In genomic region chr19:41298327-41298964, GRCh38 we compare ENCODE assay signal across 9 cellular contexts. TPM values are rescaled to one million over a fixed set of nuclear protein-coding genes. Genes with fewer than 3 reads are reported as not detected.
DNase-seq lines count a peak whose midpoint lies in the region; ATAC-seq and TF ChIP-seq lines count a peak whose summit lies in the region.
"Had no signal": no experiment of that assay in that cellular context is flagged by ENCODE, and none has a peak within 500 bp of the region (broad histone marks: within the 10 kb centered on the region; RNA-seq: fewer than 3 reads in every experiment).

No MANE protein-coding gene starts in this region.

- peaks cover 8% of the 10 kb centered on the region for H3K36me3 Mint-ChIP-seq in IgD-negative memory B cell

- peak overlapping the region; percentile 44 to 91 (median 83) for H3K4me3 Mint-ChIP-seq in IgD-negative memory B cell

- no peak for TF ChIP-seq CTCF in GM06990 (IDR thresholded peaks at IDR 0.05; ENCODE audit: insufficient read depth, low read length, poor library complexity, severe bottlenecking)

- ATAC-seq in right cardiac atrium, result peak; percentile 85 to 91

- H3K36me3 ChIP-seq in GM06990 (ENCODE audit: control insufficient read depth, insufficient read depth, low read length) (peaks cover 37% of the 10 kb centered on the region), adipocyte (ENCODE audit: control insufficient read depth, insufficient read depth, low read length, severe bottlenecking) (peaks cover 87% of the 10 kb centered on the region)

- H3K9me3 ChIP-seq in adipocyte (ENCODE audit: control insufficient read depth, low read length), result no peaks in the 10 kb centered on the region
- no peaks in the 10 kb centered on the region for H3K9me3 ChIP-seq in right cardiac atrium (ENCODE audit: control insufficient read depth, low read length)

- H3K27ac Mint-ChIP-seq in IgD-negative memory B cell, result peak overlapping the region; percentile 96 to 100 (median 100)

- H3K27me3 ChIP-seq in GM06990 (replicated peaks; ENCODE audit: control insufficient read depth, insufficient read depth, low read length) (no peaks in the 10 kb centered on the region), adipocyte (replicated peaks; ENCODE audit: control insufficient read depth, insufficient read depth, low read length) (no peaks in the 10 kb centered on the region), right cardiac atrium (ENCODE audit: control insufficient read depth, insufficient read depth) (no peaks in the 10 kb centered on the region)

- intact Hi-C loops in right cardiac atrium (cut with DNase I), result no loop called here

- H3K27me3 Mint-ChIP-seq in IgD-negative memory B cell, result peaks cover 3% of the 10 kb centered on the region

- H3K4me3 ChIP-seq in GM06990 (replicated peaks; ENCODE audit: low read depth, low read length), result 0 out of 2 replicates have a peak overlapping the region, but pooled peaks have one; percentile 28
- H3K4me3 ChIP-seq in adipocyte (ENCODE audit: low read length), result peak overlapping the region; percentile 27
- no peak overlapping the region for H3K4me3 ChIP-seq in right cardiac atrium (ENCODE audit: low read length)
- no peak overlapping the region for H3K4me3 ChIP-seq in skin epidermis

- DNase-seq in GM06990 (ENCODE audit: extremely low read depth, insufficient read length), result no peak
- DNase-seq in adipocyte (ENCODE audit: low read depth), result peak; percentile 65
- peak; percentile 91 to 94 (median 94) for DNase-seq in right cardiac atrium
- no peak for DNase-seq in NCI-H1048 (lab: John Stamatoyannopoulos, UW)
- DNase-seq in NCI-H187 (lab: John Stamatoyannopoulos, UW), result no peak
- no peak for DNase-seq in putamen (ENCODE audit: low spot score)

- no peaks in the 10 kb centered on the region for H3K9me3 Mint-ChIP-seq in IgD-negative memory B cell

- peak overlapping the region; percentile 48 for H3K9ac ChIP-seq in adipocyte (ENCODE audit: low read length)

- H3K4me1 Mint-ChIP-seq in IgD-negative memory B cell, result peaks cover 51 to 61% (median 57%) of the 10 kb centered on the region in 3 donors

- H3K27ac ChIP-seq in right cardiac atrium (ENCODE audit: low read length), result peak overlapping the region; percentile 96
- H3K27ac ChIP-seq in skin epidermis, result peak overlapping the region in 20 of 21 experiments; percentile 11 to 93 (median 80)
- H3K27ac ChIP-seq: VCaP had no signal

- 10% methylated on average over 4 of the region's 4 CpGs for WGBS in right cardiac atrium

- H3K4me1 ChIP-seq in adipocyte (ENCODE audit: control insufficient read depth, insufficient read depth, low read length) (peaks cover 30% of the 10 kb centered on the region), right cardiac atrium (ENCODE audit: control insufficient read depth, insufficient read depth, low read length) (peaks cover 41% of the 10 kb centered on the region)

RNA-seq across cellular contexts. Expression of gene CCDC97, which starts 11.5 kb away (rescaled TPM):
- polyA plus RNA-seq in IgD-negative memory B cell (34.5 TPM), right cardiac atrium (12.2 TPM)
- 10 to 100 TPM; 17.9 to 22.2 (median 18.9) TPM for total RNA-seq in right cardiac atrium

RNA-seq across cellular contexts. Expression of gene HNRNPUL1, which starts 34.3 kb away (rescaled TPM):
- polyA plus RNA-seq in IgD-negative memory B cell (80.9 TPM), right cardiac atrium (89.4 TPM)
- total RNA-seq in right cardiac atrium, result 100 to 1,000 TPM; 134 to 152 (median 141) TPM

RNA-seq across cellular contexts. Expression of gene TGFB1, which starts 55.3 kb away (rescaled TPM):
- polyA plus RNA-seq in IgD-negative memory B cell, result 49.3 TPM
- total RNA-seq in right cardiac atrium, result 10 to 100 TPM; 27.0 to 39.3 (median 33.3) TPM
- 23.9 TPM for polyA plus RNA-seq in right cardiac atrium

Comparison
In these comparisons a context has a peak if more than half of its experiments do, and no peak if none do; other contexts are left out.
1. DNase-seq: peak in adipocyte (single experiment) and right cardiac atrium (3 of 3); none in GM06990 (single experiment), NCI-H1048 (single experiment), NCI-H187 (0 of 2) and putamen (single experiment).
2. H3K4me3 ChIP-seq: peak in GM06990 (single experiment) and adipocyte (single experiment); none in right cardiac atrium (single experiment) and skin epidermis (0 of 7).